8 cellular contexts compared by ENCODE assay signal in genomic region chr12:57583008-57583831, GRCh38. TPM values are rescaled to one million over a fixed set of nuclear protein-coding genes. Genes with fewer than 3 reads are reported as not detected.
A peak's percentile ranks its signal among the peaks of the same experiment; 100 is the strongest.
DNase-seq lines count a peak whose midpoint lies in the region; ATAC-seq, FAIRE-seq and TF ChIP-seq lines count a peak whose summit lies in the region.

No MANE protein-coding gene starts in this region.

- TF ChIP-seq POLR2A in A549 (IDR thresholded peaks at IDR 0.05; ENCODE audit: low read length), result no peak
- no peak for TF ChIP-seq POLR2A in sigmoid colon (IDR thresholded peaks at IDR 0.05)

- H3K27me3 ChIP-seq in sigmoid colon, result peaks cover 0 to 3% (median 0%) of the 10 kb centered on the region in 3 donors

- CTCF ChIA-PET in A549 (lab: Yijun Ruan, JAX), result interaction anchor here (0.6 to 10.0 kb wide), 55 partner anchors 10 to 1234 kb away, joined by 3 to 336 read pairs (median 4); partner anchors contain the start of genes ARHGEF25, B4GALNT1, DCTN2 and DTX3

- H3K4me3 ChIP-seq in A549 (no peak overlapping the region), sigmoid colon (no peak overlapping the region)

- 46% methylated on average over 13 of the region's 13 CpGs for WGBS in A549 (ENCODE audit: missing lambda C conversion rate)
- whole genome bisulfite sequencing in sigmoid colon, 2 donors, result 40 to 51% methylated on average over 13 of the region's 13 CpGs

- peak; percentile 86 to 93 for TF ChIP-seq RAD21 in A549 (conservative IDR thresholded peaks at IDR 0.05 in 1 of 2, IDR thresholded peaks at IDR 0.05 in 1 of 2)

- ATAC-seq in A549, result peak; percentile 91 to 98
- ATAC-seq in GM18508 (IDR thresholded peaks at IDR 0.05; ENCODE audit: insufficient read depth, unreplicated experiment), result peak; percentile 83
- peak; percentile 90 for ATAC-seq in HG02943 (IDR thresholded peaks at IDR 0.05; ENCODE audit: low read depth, unreplicated experiment)
- peak; percentile 100 for ATAC-seq in T-helper 17 cell

- TF ChIP-seq EP300 in A549 (IDR thresholded peaks at IDR 0.05) (no peak), sigmoid colon (IDR thresholded peaks at IDR 0.05) (no peak)

- no peak for FAIRE-seq in A549 (lab: Jason Lieb, UNC)

- H3K9me3 ChIP-seq in A549, result no peaks in the 10 kb centered on the region
- no peaks in the 10 kb centered on the region for H3K9me3 ChIP-seq in T-helper 17 cell (ENCODE audit: control insufficient read depth, low read length, poor library complexity, severe bottlenecking)
- H3K9me3 ChIP-seq in sigmoid colon, result no peaks in the 10 kb centered on the region

- TF ChIP-seq CTCF in A549 (IDR thresholded peaks at IDR 0.05) (peak; percentile 96), sigmoid colon (IDR thresholded peaks at IDR 0.05) (peak; percentile 96 to 97 (median 97))

- intact Hi-C loops in sigmoid colon (cut with DNase I), result loop anchor here (1.0 to 5.0 kb wide), 2 partner anchors 38 to 109 kb away; partner anchors contain the start of gene OS9

- DNase-seq in A549 (ENCODE audit: low read depth in 1 of 2, low spot score in 1 of 2) (peak; percentile 90 to 96), NCI-H187 treated with DMSO at 0.1 percent for 48 hours (lab: John Stamatoyannopoulos, UW) (peak; percentile 45), T-helper 17 cell (peak; percentile 25 to 51 (median 28)), amygdala (lab: John Stamatoyannopoulos, UW) (peak in 47 of 56 donors; percentile 4 to 79 (median 32)), hepatic stellate cell (ENCODE audit: low spot score) (peak; percentile 92), sigmoid colon (peak; percentile 86)

- no peak overlapping the region for H3K4me2 ChIP-seq in A549

- no peak overlapping the region for H3K4me3 Mint-ChIP-seq in T-helper 17 cell

- H3K27ac ChIP-seq in A549 (no peak overlapping the region), sigmoid colon (no peak overlapping the region)

- H3K4me1 Mint-ChIP-seq in T-helper 17 cell, result peaks cover 11% of the 10 kb centered on the region

- H3K27me3 Mint-ChIP-seq in T-helper 17 cell, result peaks cover 20% of the 10 kb centered on the region

- H3K36me3 ChIP-seq in sigmoid colon, result no peaks in the 10 kb centered on the region

- peaks cover 2% of the 10 kb centered on the region for H3K36me3 Mint-ChIP-seq in T-helper 17 cell (ENCODE audit: low read depth)

- peaks cover 13% of the 10 kb centered on the region for H3K4me1 ChIP-seq in A549
- H3K4me1 ChIP-seq in sigmoid colon, result no peaks in the 10 kb centered on the region

- POLR2A ChIA-PET in A549 (lab: Yijun Ruan, JAX), result no interaction called here

- peak overlapping the region; percentile 76 for H3K27ac Mint-ChIP-seq in T-helper 17 cell

TF ChIP-seq in A549, 52 proteins besides CTCF, POLR2A, EP300 and RAD21:
- TF ChIP-seq SMC3 (IDR thresholded peaks at IDR 0.05), result peak; percentile 76
- TF ChIP-seq HOXB13 (CRISPR knock-in tag; IDR thresholded peaks at IDR 0.05; ENCODE audit: low read depth), result no peak

RNA-seq across cellular contexts. Expression of gene PIP4K2C, which starts 7.8 kb away (rescaled TPM):
- polyA plus RNA-seq in A549 (2011; rRNA removed) (60.9 and 62.9 TPM in 2 replicates), A549 (2017; fragmentation: RNase III; extraction: RNeasy Plus Mini Kit Qiagen cat#74134 plus additional on column Dnase treatment) (30.5 to 35.7 TPM (median 35.3 TPM) in 3 replicates), sigmoid colon (10 to 100 TPM; 21.0 to 30.5 (median 28.6) TPM)
- polyA plus RNA-seq in A549 (2012; cell fraction: cytosol; rRNA removed), result 22.6 and 29.7 TPM in 2 replicates
- 17.0 and 22.1 TPM in 2 replicates for polyA plus RNA-seq in A549 (2012; cell fraction: nucleus; rRNA removed)
- polyA minus RNA-seq in A549 (2011; rRNA and poly(A)+ RNA removed), result 29.9 and 32.3 TPM in 2 replicates
- total RNA-seq in T-helper 17 cell (10 to 100 TPM; 28.9 to 32.2 TPM), sigmoid colon (10 to 100 TPM; 13.3 to 22.8 (median 18.4) TPM)

RNA-seq across cellular contexts. Expression of gene DTX3, which starts 21.4 kb away (rescaled TPM):
- polyA plus RNA-seq in A549 (2011; rRNA removed) (21.7 and 29.6 TPM in 2 replicates), A549 (2017; fragmentation: RNase III; extraction: RNeasy Plus Mini Kit Qiagen cat#74134 plus additional on column Dnase treatment) (18.1 to 26.2 TPM (median 24.7 TPM) in 3 replicates), sigmoid colon (10 to 100 TPM in 1 of 3 donors, 1 to 10 TPM in 2; 1.2 to 12.5 (median 8.4) TPM)
- polyA plus RNA-seq in A549 (2012; cell fraction: cytosol; rRNA removed), result 25.2 and 28.8 TPM in 2 replicates
- 113 and 120 TPM in 2 replicates for polyA plus RNA-seq in A549 (2012; cell fraction: nucleus; rRNA removed)
- polyA minus RNA-seq in A549 (2011; rRNA and poly(A)+ RNA removed), result 17.1 and 17.7 TPM in 2 replicates
- total RNA-seq in T-helper 17 cell (10 to 100 TPM; 24.4 to 32.8 TPM), sigmoid colon (10 to 100 TPM; 42.9 to 68.4 (median 50.7) TPM)

RNA-seq across cellular contexts. Expression of gene ARHGEF25, which starts 28.0 kb away (rescaled TPM):
- polyA plus RNA-seq in A549 (2011; rRNA removed) (9.3 and 9.9 TPM in 2 replicates), A549 (2017; fragmentation: RNase III; extraction: RNeasy Plus Mini Kit Qiagen cat#74134 plus additional on column Dnase treatment) (8.0 to 13.8 TPM (median 11.9 TPM) in 3 replicates), sigmoid colon (10 to 100 TPM in 2 of 3 donors, 1 to 10 TPM in 1; 5.8 to 22.8 (median 18.2) TPM)
- 8.2 and 9.6 TPM in 2 replicates for polyA plus RNA-seq in A549 (2012; cell fraction: cytosol; rRNA removed)
- polyA plus RNA-seq in A549 (2012; cell fraction: nucleus; rRNA removed), result 21.2 and 25.6 TPM in 2 replicates
- 5.6 and 9.4 TPM in 2 replicates for polyA minus RNA-seq in A549 (2011; rRNA and poly(A)+ RNA removed)
- total RNA-seq in T-helper 17 cell (1 to 10 TPM in 1 of 2 donors, under 1 TPM in 1; 0.37 to 1.2 TPM), sigmoid colon (100 to 1,000 TPM in 3 of 4 donors, 10 to 100 TPM in 1; 99.4 to 140 (median 113) TPM)

RNA-seq across cellular contexts. Expression of gene KIF5A, which starts 33.4 kb away (rescaled TPM):
- polyA plus RNA-seq in A549 (2011; rRNA removed) (0.89 and 0.90 TPM in 2 replicates), A549 (2017; fragmentation: RNase III; extraction: RNeasy Plus Mini Kit Qiagen cat#74134 plus additional on column Dnase treatment) (0.45 to 0.61 TPM (median 0.55 TPM) in 3 replicates), sigmoid colon (1 to 10 TPM in 1 of 3 donors, under 1 TPM in 2; under 0.01 to 3.5 (median 0.46) TPM)
- 0.23 and 0.24 TPM in 2 replicates for polyA plus RNA-seq in A549 (2012; cell fraction: cytosol; rRNA removed)
- polyA plus RNA-seq in A549 (2012; cell fraction: nucleus; rRNA removed), result 0.56 and 0.67 TPM in 2 replicates
- 0.58 and 0.63 TPM in 2 replicates for polyA minus RNA-seq in A549 (2011; rRNA and poly(A)+ RNA removed)
- total RNA-seq in T-helper 17 cell (under 1 TPM; 0.35 to 0.63 TPM), sigmoid colon (1 to 10 TPM; 3.6 to 8.9 (median 6.9) TPM)

RNA-seq across cellular contexts. Expression of gene DCTN2, which starts 36.2 kb away (rescaled TPM):
- 140 and 169 TPM in 2 replicates for polyA plus RNA-seq in A549 (2011; rRNA removed)
- polyA plus RNA-seq in A549 (2012; cell fraction: cytosol; rRNA removed), result 83.3 and 106 TPM in 2 replicates
- polyA plus RNA-seq in A549 (2012; cell fraction: nucleus; rRNA removed), result 139 and 202 TPM in 2 replicates
- polyA plus RNA-seq in A549 (2017; fragmentation: RNase III; extraction: RNeasy Plus Mini Kit Qiagen cat#74134 plus additional on column Dnase treatment), result 203 to 211 TPM (median 211 TPM) in 3 replicates
- polyA minus RNA-seq in A549 (2011; rRNA and poly(A)+ RNA removed), result 155 and 160 TPM in 2 replicates
- 10 to 100 TPM; 63.9 to 78.8 TPM for total RNA-seq in T-helper 17 cell
- 100 to 1,000 TPM; 118 to 194 (median 141) TPM for total RNA-seq in sigmoid colon
- polyA plus RNA-seq in sigmoid colon, result 100 to 1,000 TPM; 141 to 204 (median 172) TPM

Comparison
In these comparisons a context has a peak if more than half of its experiments do, and no peak if none do; other contexts are left out.
1. DNase-seq: peak in every context shown above with its lines; median percentile 93 in A549; 92 in hepatic stellate cell; 86 in sigmoid colon; 45 in NCI-H187 treated with DMSO at 0.1 percent for 48 hours; 32 in amygdala; 28 in T-helper 17 cell.
2. RNA of gene ARHGEF25, which starts 28.0 kb away (total RNA-seq): 99.4 to 140 TPM in sigmoid colon; 0.37 to 1.2 TPM in T-helper 17 cell; every median in the first group is over 10 times any median in the second.
3. Peak in every context shown above with its lines, with median percentiles within 50 percentile points of each other: ATAC-seq.